ENCODE assay signal across 9 cellular contexts in the genomic region with DNA sequence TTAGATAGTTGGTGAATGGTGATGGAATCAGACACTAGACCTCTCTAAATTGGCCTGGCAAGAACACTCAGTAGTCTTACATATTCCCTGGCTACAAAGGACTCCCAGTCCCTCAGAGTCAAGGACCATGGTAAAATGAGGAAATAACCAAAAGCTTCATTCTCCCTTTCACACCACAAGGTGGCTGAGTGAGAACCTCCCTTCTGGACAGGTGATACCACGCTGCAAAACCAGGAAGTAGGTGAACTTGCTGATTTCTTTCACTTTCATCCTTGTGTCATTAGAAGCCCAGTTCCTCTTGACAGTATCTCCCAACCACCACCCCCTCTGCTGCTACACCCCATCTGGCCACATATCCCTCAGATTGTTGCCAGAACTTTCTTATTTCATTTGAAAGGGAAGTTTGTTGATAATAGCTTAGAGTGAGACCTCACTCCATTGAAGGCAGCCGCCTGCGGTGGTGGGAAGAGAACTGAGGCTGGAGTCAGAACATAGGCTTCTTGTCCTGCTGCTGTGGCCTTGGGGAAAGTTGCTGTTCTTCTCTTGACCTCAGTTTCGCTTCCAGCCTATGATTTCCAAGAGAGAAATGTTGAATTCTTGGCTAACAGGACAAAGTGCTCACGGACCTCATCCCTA.
DNase-seq lines count a peak whose midpoint lies in the region; ATAC-seq and TF ChIP-seq lines count a peak whose summit lies in the region.
"Had no signal": no experiment of that assay in that cellular context is flagged by ENCODE, and none has a peak within 500 bp of the region (broad histone marks: within the 10 kb centered on the region; RNA-seq: fewer than 3 reads in every experiment).

No MANE protein-coding gene starts in this region.

- no peaks in the 10 kb centered on the region for H4K20me1 ChIP-seq in OCI-LY3 (ENCODE audit: insufficient read depth, low read length)

- peak overlapping the region; percentile 66 for H3K4me3 ChIP-seq in OCI-LY3 (ENCODE audit: low read length)
- no peak overlapping the region for H3K4me3 ChIP-seq in mucosa of descending colon
- H3K4me3 ChIP-seq in brain microvascular endothelial cell (ENCODE audit: low read depth, low read length), result no peak overlapping the region
- no peak overlapping the region for H3K4me3 ChIP-seq in left ventricle myocardium inferior
- no peak overlapping the region for H3K4me3 ChIP-seq in SJCRH30

- ATAC-seq in GM18868 (IDR thresholded peaks at IDR 0.05; ENCODE audit: unreplicated experiment), result peak; percentile 76
- peak; percentile 64 for ATAC-seq in HG02973 (IDR thresholded peaks at IDR 0.05; ENCODE audit: unreplicated experiment)
- ATAC-seq in mucosa of descending colon, result peak; percentile 89

- H2AFZ ChIP-seq in OCI-LY3 (ENCODE audit: low read depth, low read length), result no peak overlapping the region; the same call in 1 of the 2 replicates

- peaks cover 3% of the 10 kb centered on the region for H3K36me3 ChIP-seq in OCI-LY3 (replicated peaks; ENCODE audit: low read depth, low read length)
- no peaks in the 10 kb centered on the region for H3K36me3 ChIP-seq in mucosa of descending colon (ENCODE audit: low read depth)
- H3K36me3 ChIP-seq in brain microvascular endothelial cell (replicated peaks), result no peaks in the 10 kb centered on the region
- H3K36me3 ChIP-seq in left ventricle myocardium inferior, result no peaks in the 10 kb centered on the region
- no peaks in the 10 kb centered on the region for H3K36me3 ChIP-seq in SJCRH30

- no peaks in the 10 kb centered on the region for H3K27me3 ChIP-seq in OCI-LY3 (ENCODE audit: low read depth, low read length)
- no peaks in the 10 kb centered on the region for H3K27me3 ChIP-seq in brain microvascular endothelial cell (replicated peaks)
- no peaks in the 10 kb centered on the region for H3K27me3 ChIP-seq in left ventricle myocardium inferior (ENCODE audit: low read depth)
- H3K27me3 ChIP-seq in SJCRH30, result peaks cover 4% of the 10 kb centered on the region; the same call in 1 of the 2 replicates

- in situ Hi-C loops in brain microvascular endothelial cell (cut with HindIII; ENCODE audit: low pct_ligation_motif_present, low sequenced_read_pairs), result no loop called here

- H3K27ac ChIP-seq in OCI-LY3 (ENCODE audit: low read length) (peak overlapping the region; percentile 99), brain microvascular endothelial cell (no peak overlapping the region), left ventricle myocardium inferior (replicated peaks) (no peak overlapping the region), SJCRH30 (no peak overlapping the region)
- H3K27ac ChIP-seq: HL-60 had no signal

- DNase-seq in CD1c-positive myeloid dendritic cell (ENCODE audit: extremely low spot score) (peak; percentile 67), mucosa of descending colon (peak in 1 of 3 donors; percentile 50), brain microvascular endothelial cell (no peak), left ventricle myocardium inferior (no peak), SJCRH30 (no peak)

- H3K4me1 ChIP-seq in OCI-LY3 (ENCODE audit: low read length), result peaks cover 82% of the 10 kb centered on the region
- H3K4me1 ChIP-seq in mucosa of descending colon (ENCODE audit: low read depth), result peaks cover 9% of the 10 kb centered on the region
- peaks cover 13% of the 10 kb centered on the region for H3K4me1 ChIP-seq in left ventricle myocardium inferior
- H3K4me1 ChIP-seq in SJCRH30, result peaks cover 15% of the 10 kb centered on the region

- peak; percentile 55 for TF ChIP-seq CTCF in OCI-LY3 (IDR thresholded peaks at IDR 0.05; ENCODE audit: low read depth, low read length)
- TF ChIP-seq CTCF in mucosa of descending colon (IDR thresholded peaks at IDR 0.05), result peak; percentile 33
- TF ChIP-seq CTCF in brain microvascular endothelial cell (IDR thresholded peaks at IDR 0.05; ENCODE audit: low read depth, low read length, missing control alignments), result no peak
- no peak for TF ChIP-seq CTCF in left ventricle myocardium inferior (IDR thresholded peaks at IDR 0.05; ENCODE audit: borderline replicate concordance)

- peak overlapping the region; percentile 78 for H3K4me2 ChIP-seq in OCI-LY3 (ENCODE audit: low read length)

- intact Hi-C loops in mucosa of descending colon (cut with DNase I, micrococcal nuclease) (no loop called here), left ventricle myocardium inferior (cut with micrococcal nuclease) (no loop called here)

- H3K9ac ChIP-seq in OCI-LY3 (ENCODE audit: low read length), result peak overlapping the region; percentile 84

- no peaks in the 10 kb centered on the region for H3K9me3 ChIP-seq in OCI-LY3 (ENCODE audit: insufficient read depth, low read length)
- no peaks in the 10 kb centered on the region for H3K9me3 ChIP-seq in mucosa of descending colon
- no peaks in the 10 kb centered on the region for H3K9me3 ChIP-seq in left ventricle myocardium inferior (replicated peaks)
- no peaks in the 10 kb centered on the region for H3K9me3 ChIP-seq in SJCRH30 (replicated peaks)

- H3K79me2 ChIP-seq in OCI-LY3 (ENCODE audit: low read length), result no peaks in the 10 kb centered on the region

Comparison
In these comparisons a context has a peak if more than half of its experiments do, and no peak if none do; other contexts are left out.
1. CTCF ChIP-seq: peak in OCI-LY3 (single experiment) and mucosa of descending colon (single experiment); none in brain microvascular endothelial cell (single experiment) and left ventricle myocardium inferior (single experiment).
2. Peak in every context shown above with its lines, with median percentiles within 50 percentile points of each other: ATAC-seq.